Comparison of ENCODE assay signal across 16 cellular contexts in the genomic region with DNA sequence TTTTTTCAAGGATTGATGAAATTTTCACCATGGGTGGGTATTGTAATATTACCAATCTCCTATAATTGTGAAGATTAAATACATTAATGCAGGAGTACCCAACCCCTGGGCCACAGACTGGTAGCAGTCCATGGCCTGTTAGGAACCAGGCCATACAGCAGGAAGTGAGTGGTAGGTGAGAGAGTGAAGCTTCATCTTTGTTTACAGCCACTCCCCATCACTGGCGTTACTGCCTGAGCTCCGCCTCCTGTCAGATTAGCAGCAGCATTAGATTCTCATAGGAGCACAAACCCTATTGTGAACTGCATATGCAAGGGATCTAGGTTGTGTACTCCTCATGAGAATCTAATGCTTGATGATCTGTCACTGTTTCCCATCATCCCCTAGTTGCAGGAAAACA. TPM values are rescaled to one million over a fixed set of nuclear protein-coding genes. Genes with fewer than 3 reads are reported as not detected.
DNase-seq lines count a peak whose midpoint lies in the region; ATAC-seq and TF ChIP-seq lines count a peak whose summit lies in the region.
"Had no signal": no experiment of that assay in that cellular context is flagged by ENCODE, and none has a peak within 500 bp of the region (broad histone marks: within the 10 kb centered on the region; RNA-seq: fewer than 3 reads in every experiment).

No MANE protein-coding gene starts in this region.

- H3K27me3 Mint-ChIP-seq in WTC11 (ENCODE audit: low read depth): no peaks in the 10 kb centered on the region
- H3K27me3 Mint-ChIP-seq in naive B cell: no peaks in the 10 kb centered on the region

- H3K27ac ChIP-seq in prostate gland: no peak overlapping the region
- H3K27ac ChIP-seq: adrenal gland had no signal

- no peaks in the 10 kb centered on the region for H3K9me3 ChIP-seq in prostate gland
- H3K9me3 ChIP-seq: adrenal gland had no signal

- no peak for TF ChIP-seq POLR2A in prostate gland (IDR thresholded peaks at IDR 0.05)

- DNase-seq in NCI-H748 (lab: John Stamatoyannopoulos, UW; ENCODE audit: unreplicated experiment) (peak; percentile 20), NCI-H748 treated with DMSO at 0.1 percent for 48 hours (lab: John Stamatoyannopoulos, UW) (no peak), WTC11 (ENCODE audit: low spot score) (no peak), naive B cell (no peak), NCI-H345 treated with DMSO at 0.1 percent for 48 hours (lab: John Stamatoyannopoulos, UW; ENCODE audit: unreplicated experiment) (no peak), DMS79 (lab: John Stamatoyannopoulos, UW) (no peak), prostate gland (ENCODE audit: low spot score) (no peak)
- DNase-seq: activated T-cell treated with anti-CD3 and anti-CD28 coated beads, Interleukin-2, amount 50 U/mL, for 4 hours; adrenal gland; caudate nucleus; effector memory CD4-positive, alpha-beta T cell; GF-D8; NCI-H187; stimulated activated naive CD4-positive, alpha-beta T cell treated with Interleukin-2 at 50 U/mL for 16 hours had no signal

- H3K27me3 ChIP-seq in prostate gland (replicated peaks; ENCODE audit: insufficient read depth): no peaks in the 10 kb centered on the region
- H3K27me3 ChIP-seq: adrenal gland had no signal

- peaks cover 5% of the 10 kb centered on the region for H3K9me3 Mint-ChIP-seq in WTC11
- peaks cover 0 to 8% (median 3%) of the 10 kb centered on the region in 7 donors for H3K9me3 Mint-ChIP-seq in naive B cell
- H3K9me3 Mint-ChIP-seq: activated T-cell treated with anti-CD3 and anti-CD28 coated beads, Interleukin-2, amount 50 U/mL, for 4 hours had no signal

- H3K36me3 Mint-ChIP-seq in WTC11 (peaks cover 18% of the 10 kb centered on the region), naive B cell (no peaks in the 10 kb centered on the region)

- H3K4me1 ChIP-seq in prostate gland (replicated peaks): no peaks in the 10 kb centered on the region
- H3K4me1 ChIP-seq: adrenal gland had no signal

- intact Hi-C loops in prostate gland (cut with DNase I): no loop called here

- H3K36me3 ChIP-seq in prostate gland: no peaks in the 10 kb centered on the region
- H3K36me3 ChIP-seq: adrenal gland had no signal

- H3K4me3 Mint-ChIP-seq in WTC11 (no peak overlapping the region), naive B cell (no peak overlapping the region)
- H3K4me3 Mint-ChIP-seq: activated T-cell treated with anti-CD3 and anti-CD28 coated beads, Interleukin-2, amount 50 U/mL, for 4 hours had no signal

- CTCF ChIA-PET in WTC11 (lab: Charles Lee): no interaction called here

- no peak overlapping the region for H3K4me3 ChIP-seq in prostate gland
- H3K4me3 ChIP-seq: adrenal gland had no signal

- 86% methylated on average over 2 of the region's 2 CpGs for WGBS in prostate gland

- H3K4me1 Mint-ChIP-seq in WTC11: peaks cover 28% of the 10 kb centered on the region
- peaks cover 15 to 24% (median 19%) of the 10 kb centered on the region in 3 donors for H3K4me1 Mint-ChIP-seq in naive B cell

- H3K27ac Mint-ChIP-seq in WTC11 (no peak overlapping the region), naive B cell (no peak overlapping the region)

- ATAC-seq in GM21381 (IDR thresholded peaks at IDR 0.05; ENCODE audit: unreplicated experiment): peak; percentile 50
- 0 out of 2 replicates have a peak, but pooled peaks have one; percentile 26 for ATAC-seq in WTC11
- ATAC-seq in naive B cell (ENCODE audit: low read depth in 2 of 2): peak; percentile 35 to 51
- ATAC-seq: activated CD4-positive, CD25-positive, alpha-beta regulatory T cell treated with anti-CD3 and anti-CD28 coated beads, Interleukin-2, amount 50 U/mL, for 24 hours had no signal

- POLR2A ChIA-PET in WTC11 (lab: Charles Lee): no interaction called here

- TF ChIP-seq CTCF in WTC11 (IDR thresholded peaks at IDR 0.05) (no peak), prostate gland (IDR thresholded peaks at IDR 0.05) (no peak)

TF ChIP-seq in WTC11, 78 proteins besides CTCF, POLR2A, EP300 and RAD21:
- TF ChIP-seq SMAD4 (CRISPR knock-in tag; IDR thresholded peaks at IDR 0.05): no peak
- no peak for TF ChIP-seq IRF2 (CRISPR knock-in tag; IDR thresholded peaks at IDR 0.05; ENCODE audit: borderline replicate concordance, low read depth)
- no peak for TF ChIP-seq JUN (CRISPR knock-in tag; IDR thresholded peaks at IDR 0.05)
- TF ChIP-seq, protein P1, sequence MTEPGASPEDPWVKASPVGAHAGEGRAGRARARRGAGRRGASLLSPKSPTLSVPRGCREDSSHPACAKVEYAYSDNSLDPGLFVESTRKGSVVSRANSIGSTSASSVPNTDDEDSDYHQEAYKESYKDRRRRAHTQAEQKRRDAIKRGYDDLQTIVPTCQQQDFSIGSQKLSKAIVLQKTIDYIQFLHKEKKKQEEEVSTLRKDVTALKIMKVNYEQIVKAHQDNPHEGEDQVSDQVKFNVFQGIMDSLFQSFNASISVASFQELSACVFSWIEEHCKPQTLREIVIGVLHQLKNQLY (CRISPR knock-in tag; IDR thresholded peaks at IDR 0.05): no peak
- TF ChIP-seq, protein P2, sequence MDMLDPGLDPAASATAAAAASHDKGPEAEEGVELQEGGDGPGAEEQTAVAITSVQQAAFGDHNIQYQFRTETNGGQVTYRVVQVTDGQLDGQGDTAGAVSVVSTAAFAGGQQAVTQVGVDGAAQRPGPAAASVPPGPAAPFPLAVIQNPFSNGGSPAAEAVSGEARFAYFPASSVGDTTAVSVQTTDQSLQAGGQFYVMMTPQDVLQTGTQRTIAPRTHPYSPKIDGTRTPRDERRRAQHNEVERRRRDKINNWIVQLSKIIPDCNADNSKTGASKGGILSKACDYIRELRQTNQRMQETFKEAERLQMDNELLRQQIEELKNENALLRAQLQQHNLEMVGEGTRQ (CRISPR knock-in tag; IDR thresholded peaks at IDR 0.05): no peak
- no peak for TF ChIP-seq RELA (CRISPR knock-in tag; IDR thresholded peaks at IDR 0.05; ENCODE audit: borderline replicate concordance)
- TF ChIP-seq, protein P3, sequence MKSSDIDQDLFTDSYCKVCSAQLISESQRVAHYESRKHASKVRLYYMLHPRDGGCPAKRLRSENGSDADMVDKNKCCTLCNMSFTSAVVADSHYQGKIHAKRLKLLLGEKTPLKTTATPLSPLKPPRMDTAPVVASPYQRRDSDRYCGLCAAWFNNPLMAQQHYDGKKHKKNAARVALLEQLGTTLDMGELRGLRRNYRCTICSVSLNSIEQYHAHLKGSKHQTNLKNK (CRISPR knock-in tag; IDR thresholded peaks at IDR 0.05): no peak
- no peak for TF ChIP-seq ZNF671 (CRISPR knock-in tag; IDR thresholded peaks at IDR 0.05)
- TF ChIP-seq, protein P4, sequence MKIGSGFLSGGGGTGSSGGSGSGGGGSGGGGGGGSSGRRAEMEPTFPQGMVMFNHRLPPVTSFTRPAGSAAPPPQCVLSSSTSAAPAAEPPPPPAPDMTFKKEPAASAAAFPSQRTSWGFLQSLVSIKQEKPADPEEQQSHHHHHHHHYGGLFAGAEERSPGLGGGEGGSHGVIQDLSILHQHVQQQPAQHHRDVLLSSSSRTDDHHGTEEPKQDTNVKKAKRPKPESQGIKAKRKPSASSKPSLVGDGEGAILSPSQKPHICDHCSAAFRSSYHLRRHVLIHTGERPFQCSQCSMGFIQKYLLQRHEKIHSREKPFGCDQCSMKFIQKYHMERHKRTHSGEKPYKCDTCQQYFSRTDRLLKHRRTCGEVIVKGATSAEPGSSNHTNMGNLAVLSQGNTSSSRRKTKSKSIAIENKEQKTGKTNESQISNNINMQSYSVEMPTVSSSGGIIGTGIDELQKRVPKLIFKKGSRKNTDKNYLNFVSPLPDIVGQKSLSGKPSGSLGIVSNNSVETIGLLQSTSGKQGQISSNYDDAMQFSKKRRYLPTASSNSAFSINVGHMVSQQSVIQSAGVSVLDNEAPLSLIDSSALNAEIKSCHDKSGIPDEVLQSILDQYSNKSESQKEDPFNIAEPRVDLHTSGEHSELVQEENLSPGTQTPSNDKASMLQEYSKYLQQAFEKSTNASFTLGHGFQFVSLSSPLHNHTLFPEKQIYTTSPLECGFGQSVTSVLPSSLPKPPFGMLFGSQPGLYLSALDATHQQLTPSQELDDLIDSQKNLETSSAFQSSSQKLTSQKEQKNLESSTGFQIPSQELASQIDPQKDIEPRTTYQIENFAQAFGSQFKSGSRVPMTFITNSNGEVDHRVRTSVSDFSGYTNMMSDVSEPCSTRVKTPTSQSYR (CRISPR knock-in tag; IDR thresholded peaks at IDR 0.05): no peak
- TF ChIP-seq, protein P5, sequence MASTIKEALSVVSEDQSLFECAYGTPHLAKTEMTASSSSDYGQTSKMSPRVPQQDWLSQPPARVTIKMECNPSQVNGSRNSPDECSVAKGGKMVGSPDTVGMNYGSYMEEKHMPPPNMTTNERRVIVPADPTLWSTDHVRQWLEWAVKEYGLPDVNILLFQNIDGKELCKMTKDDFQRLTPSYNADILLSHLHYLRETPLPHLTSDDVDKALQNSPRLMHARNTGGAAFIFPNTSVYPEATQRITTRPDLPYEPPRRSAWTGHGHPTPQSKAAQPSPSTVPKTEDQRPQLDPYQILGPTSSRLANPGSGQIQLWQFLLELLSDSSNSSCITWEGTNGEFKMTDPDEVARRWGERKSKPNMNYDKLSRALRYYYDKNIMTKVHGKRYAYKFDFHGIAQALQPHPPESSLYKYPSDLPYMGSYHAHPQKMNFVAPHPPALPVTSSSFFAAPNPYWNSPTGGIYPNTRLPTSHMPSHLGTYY (CRISPR knock-in tag; IDR thresholded peaks at IDR 0.05): no peak

RNA-seq across cellular contexts. Expression of a gene that starts 15.1 kb away (rescaled TPM):
- 32.3 to 40.6 TPM (median 33.4 TPM) in 3 replicates for total RNA-seq in WTC11 (2021)
- 1 to 10 TPM in 5 of 6 donors, under 1 TPM in 1; 0.46 to 2.8 (median 1.6) TPM for polyA plus RNA-seq in naive B cell (ENCODE audit: low read depth in 6 of 6)
- total RNA-seq in prostate gland: 10 to 100 TPM; 29.2 to 29.5 TPM
